ENCODE assay signal across 25 cellular contexts in the genomic region with DNA sequence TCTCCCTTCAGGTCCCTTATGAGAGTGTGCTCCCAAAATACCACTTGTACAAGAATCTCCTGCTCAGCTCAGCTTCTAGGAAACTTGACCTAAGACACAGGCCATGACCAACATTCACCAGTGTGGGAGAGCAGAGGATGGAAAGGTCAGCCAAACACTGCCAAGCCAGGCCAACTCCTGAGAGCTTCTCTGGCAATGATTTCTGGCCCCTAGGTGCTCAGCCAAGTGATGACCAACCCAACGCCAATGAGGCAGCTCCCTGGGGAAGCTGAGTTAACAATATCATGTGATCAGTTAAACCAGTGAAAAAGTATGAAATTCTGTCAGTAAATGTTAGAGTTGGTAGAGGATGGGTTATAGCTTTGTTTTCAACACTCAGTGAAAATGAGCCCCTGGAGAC.
"Had no signal": no experiment of that assay in that cellular context is flagged by ENCODE, and none has a peak within 500 bp of the region (broad histone marks: within the 10 kb centered on the region; RNA-seq: fewer than 3 reads in every experiment).

No MANE protein-coding gene starts in this region.

- H3K4me3 Mint-ChIP-seq: nephron progenitor cell; stimulated activated memory B cell treated with anti-CD40 and anti-IgM and Interleukin-4, amounts not matched to agents 10 μg/mL and 1 μg/mL and 100 μg/mL, for 72 hours; stimulated activated naive CD8-positive, alpha-beta T cell treated with anti-CD3 and anti-CD28 coated beads, Interleukin-15, Interleukin-2, amounts not matched to agents 100 ng/mL and 50 ng/mL, for 24 hours had no signal

- H3K27ac ChIP-seq: hepatocyte, psoas muscle, right lobe of liver, spleen, testis, tibial nerve, upper lobe of right lung had no signal

- DNase-seq: cerebellar nuclear complex; dermis blood vessel endothelial cell; foreskin melanocyte; head of caudate nucleus; kidney; left colon; left ventricle myocardium superior; mesenchymal stem cell; naive B cell; nephron progenitor cell; psoas muscle; retina; right lobe of liver; spleen; stimulated activated CD4-positive, alpha-beta T cell treated with anti-CD3 and anti-CD28 coated beads, Interleukin-15, amount 100 ng/mL, for 24 hours; stimulated activated CD4-positive, alpha-beta T cell treated with anti-CD3 and anti-CD28 coated beads, Interleukin-1b, Interleukin-23, amount 100 ng/mL, for 48 hours; stimulated activated CD4-positive, alpha-beta T cell treated with anti-CD3 and anti-CD28 coated beads, Interleukin-4, amount 100 ng/mL, for 24 hours; testis; upper lobe of right lung had no signal

- H2AFZ ChIP-seq: hepatocyte had no signal

- H3K4me1 ChIP-seq: psoas muscle, right lobe of liver, spleen, testis, tibial nerve, upper lobe of right lung had no signal

- H3K36me3 ChIP-seq: right lobe of liver, spleen, tibial nerve, upper lobe of right lung had no signal

- H3K4me3 ChIP-seq: hepatocyte, lung, psoas muscle, right lobe of liver, spleen, testis, tibial nerve, upper lobe of right lung had no signal

- H3K4me2 ChIP-seq: hepatocyte had no signal

- FAIRE-seq: colon, kidney had no signal

- H3K79me2 ChIP-seq: hepatocyte had no signal

- H3K27ac Mint-ChIP-seq: nephron progenitor cell; stimulated activated memory B cell treated with anti-CD40 and anti-IgM and Interleukin-4, amounts not matched to agents 10 μg/mL and 1 μg/mL and 100 μg/mL, for 72 hours; stimulated activated naive CD8-positive, alpha-beta T cell treated with anti-CD3 and anti-CD28 coated beads, Interleukin-15, Interleukin-2, amounts not matched to agents 100 ng/mL and 50 ng/mL, for 24 hours had no signal

- H3K27me3 ChIP-seq: hepatocyte, right lobe of liver, testis, tibial nerve, upper lobe of right lung had no signal

- ATAC-seq: left colon; left ventricle myocardium superior; psoas muscle; right lobe of liver; stimulated activated memory B cell treated with anti-CD40 and anti-IgM and Interleukin-4, amounts not matched to agents 10 μg/mL and 1 μg/mL and 100 μg/mL, for 72 hours; upper lobe of right lung had no signal

- H3K9me3 ChIP-seq: psoas muscle, right lobe of liver, testis had no signal
